ENCODE assay signal across 1 cellular context in the genomic region with DNA sequence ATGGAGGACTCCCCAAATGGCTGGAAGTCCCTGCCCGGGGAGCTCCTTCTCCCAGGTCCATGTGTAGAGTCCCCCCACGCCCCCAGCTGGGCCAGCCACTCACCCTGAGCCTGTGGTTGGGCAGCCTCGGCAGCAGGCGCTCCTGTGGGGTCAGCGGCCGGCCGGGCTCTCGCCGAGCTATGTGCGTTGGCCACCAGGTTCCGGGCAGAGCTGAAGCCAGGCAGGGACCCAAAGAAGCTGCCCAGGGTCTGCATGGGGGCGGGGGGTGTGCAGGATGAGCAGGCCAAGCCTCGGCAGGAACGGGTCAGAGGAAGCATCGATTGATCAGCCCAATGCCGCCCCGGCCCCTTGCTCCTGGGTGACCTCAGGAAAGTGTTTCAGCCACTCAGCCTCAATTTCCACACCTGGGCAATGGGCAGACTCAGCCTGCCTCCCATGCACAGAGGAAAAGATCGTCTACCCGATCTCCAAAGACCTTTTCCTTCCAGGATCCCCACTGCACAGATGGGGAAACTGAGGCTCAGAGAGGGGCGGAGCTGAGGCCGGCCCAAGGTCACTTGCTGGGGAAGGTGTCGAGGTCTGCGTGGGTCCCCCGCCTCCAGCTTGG.
TF ChIP-seq lines count a peak whose summit lies in the region.

No MANE protein-coding gene starts in this region.

TF ChIP-seq in HepG2, 621 proteins besides CTCF, POLR2A, EP300 and RAD21:
- no peak for TF ChIP-seq PLRG1 (conservative IDR thresholded peaks at IDR 0.05)
- peak; percentile 74; the same call in 1 of the 2 replicates for TF ChIP-seq ZMYM3 (CRISPR knock-in tag; IDR thresholded peaks at IDR 0.05)
- TF ChIP-seq ZNF629 (CRISPR knock-in tag; conservative IDR thresholded peaks at IDR 0.05) = peak; percentile 92
